ENCODE assay signal across 9 cellular contexts in the genomic region with DNA sequence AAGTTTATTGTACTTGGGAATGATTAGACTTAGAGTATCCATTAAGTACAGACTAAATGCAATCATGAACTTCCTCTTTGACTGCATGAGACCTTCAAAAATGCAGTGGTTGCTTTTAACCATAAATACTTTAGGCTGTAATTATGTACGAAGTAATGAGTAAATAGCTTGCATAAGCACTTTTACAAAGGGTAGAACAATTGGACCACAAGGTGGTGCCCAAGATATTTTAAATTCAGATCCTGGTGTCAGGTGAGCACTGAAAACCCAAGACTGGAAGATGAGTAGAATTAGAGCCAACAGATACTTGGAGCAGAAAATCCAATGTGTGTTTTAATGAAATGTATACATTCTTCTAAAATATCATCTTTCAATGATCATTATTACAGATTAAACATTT. TPM values are rescaled to one million over a fixed set of nuclear protein-coding genes. Genes with fewer than 3 reads are reported as not detected.
A peak's percentile ranks its signal among the peaks of the same experiment; 100 is the strongest.
DNase-seq lines count a peak whose midpoint lies in the region; ATAC-seq, FAIRE-seq and TF ChIP-seq lines count a peak whose summit lies in the region.
"Had no signal": no experiment of that assay in that cellular context is flagged by ENCODE, and none has a peak within 500 bp of the region (broad histone marks: within the 10 kb centered on the region; RNA-seq: fewer than 3 reads in every experiment).

No MANE protein-coding gene starts in this region.

- TF ChIP-seq POLR2A in H54 (IDR thresholded peaks at IDR 0.05; ENCODE audit: low read depth, low read length): no peak

- peak overlapping the region in 1 of 2 donors; percentile 38 for H3K9ac ChIP-seq in liver (ENCODE audit: low read depth in 1 of 2, low read length in 2 of 2)

- H3K9me3 ChIP-seq in CD4-positive, CD25-positive, alpha-beta regulatory T cell (ENCODE audit: control insufficient read depth in 2 of 2, low read length in 2 of 2): no peaks in the 10 kb centered on the region
- H3K9me3 ChIP-seq in liver (ENCODE audit: control insufficient read depth in 4 of 4, low read length in 3 of 4) (no peaks in the 10 kb centered on the region), aorta (ENCODE audit: control insufficient read depth, low read length) (no peaks in the 10 kb centered on the region)

- ATAC-seq in CD4-positive, CD25-positive, alpha-beta regulatory T cell (ENCODE audit: low read depth in 2 of 2): no peak
- no peak for ATAC-seq in aorta (ENCODE audit: low FRiP score)
- ATAC-seq in HG03460 (IDR thresholded peaks at IDR 0.05; ENCODE audit: unreplicated experiment): no peak

- no peak overlapping the region for H3K4me3 ChIP-seq in CD4-positive, CD25-positive, alpha-beta regulatory T cell (ENCODE audit: low read depth, low read length)
- H3K4me3 ChIP-seq in liver (ENCODE audit: low read depth in 1 of 3, low read length in 3 of 3) (no peak overlapping the region), aorta (ENCODE audit: low read length in 2 of 2) (no peak overlapping the region)

- no TSS peak for BruUV-seq in MCF 10A (replicated peaks; lab: Mats Ljungman, UMichigan)

- 5% methylated on average over 1 of the region's 1 CpG for WGBS in liver
- WGBS in aorta, 2 donors: 34 to 35% methylated on average over 1 of the region's 1 CpG

- peak; percentile 85 for TF ChIP-seq CTCF in MCF 10A (IDR thresholded peaks at IDR 0.05; ENCODE audit: unreplicated experiment)
- peak; percentile 71 for TF ChIP-seq CTCF in liver (IDR thresholded peaks at IDR 0.05; ENCODE audit: low read depth, low read length, missing input control)

- peak; percentile 90 for TF ChIP-seq RAD21 in liver (IDR thresholded peaks at IDR 0.05)

- peaks cover 0 to 4% (median under 1%) of the 10 kb centered on the region in 4 donors for H3K4me1 Mint-ChIP-seq in CD4-positive, CD25-positive, alpha-beta regulatory T cell
- peaks cover 18% of the 10 kb centered on the region for H3K4me1 Mint-ChIP-seq in MCF 10A (ENCODE audit: insufficient read depth, unreplicated experiment)

- H3K27ac Mint-ChIP-seq in CD4-positive, CD25-positive, alpha-beta regulatory T cell: peak overlapping the region in 1 of 3 donors; percentile 11
- H3K27ac Mint-ChIP-seq in MCF 10A (ENCODE audit: low read depth, unreplicated experiment): no peak overlapping the region
- H3K27ac Mint-ChIP-seq: stimulated activated naive B cell treated with anti-CD40 and anti-IgM and Interleukin-4, amounts not matched to agents 10 μg/mL and 1 μg/mL and 100 μg/mL, for 72 hours had no signal

- DNase-seq in CD4-positive, CD25-positive, alpha-beta regulatory T cell: peak in 2 of 3 donors; percentile 39 to 65
- DNase-seq in H54 (ENCODE audit: insufficient read length, low spot score): peak; percentile 21
- DNase-seq in NCI-H526 (lab: John Stamatoyannopoulos, UW): peak; percentile 51 to 69
- DNase-seq in MCF 10A (ENCODE audit: unreplicated experiment): peak; percentile 84
- DNase-seq in activated effector memory CD4-positive, alpha-beta T cell treated with Interleukin-2 at 50 U/mL for 16 hours: no peak
- DNase-seq in aorta: no peak
- DNase-seq: stimulated activated naive B cell treated with anti-CD40 and anti-IgM and Interleukin-4, amounts not matched to agents 10 μg/mL and 1 μg/mL and 100 μg/mL, for 72 hours had no signal

- H3K27me3 Mint-ChIP-seq in CD4-positive, CD25-positive, alpha-beta regulatory T cell: peaks cover 33% of the 10 kb centered on the region
- H3K27me3 Mint-ChIP-seq in MCF 10A (ENCODE audit: insufficient read depth, unreplicated experiment): no peaks in the 10 kb centered on the region

- POLR2A ChIA-PET in MCF 10A (lab: Yijun Ruan, JAX): interaction anchor here (0.7 to 4.0 kb wide), 11 partner anchors 147 to 816 kb away, joined by 3 to 24 read pairs (median 4); partner anchors contain the start of gene NUP133

- H3K27ac ChIP-seq in CD4-positive, CD25-positive, alpha-beta regulatory T cell (ENCODE audit: insufficient read depth, low read length, poor library complexity, severe bottlenecking): no peak overlapping the region
- H3K27ac ChIP-seq in liver (ENCODE audit: low read depth in 1 of 2, low read length in 2 of 2): no peak overlapping the region
- H3K27ac ChIP-seq in aorta (ENCODE audit: low read depth in 1 of 2, low read length in 2 of 2): no peak overlapping the region

- intact Hi-C loops in MCF 10A (cut with micrococcal nuclease): loop anchor here (1.0 to 5.0 kb wide), 5 partner anchors 210 to 790 kb away; no protein-coding TSS in a partner anchor
- intact Hi-C loops in aorta (cut with DNase I): no loop called here

- H3K27me3 ChIP-seq in CD4-positive, CD25-positive, alpha-beta regulatory T cell (ENCODE audit: control insufficient read depth, insufficient read depth, low read length): peaks cover 9% of the 10 kb centered on the region
- H3K27me3 ChIP-seq in liver (ENCODE audit: control insufficient read depth in 4 of 4, insufficient read depth in 4 of 4, low read length in 3 of 4): no peaks in the 10 kb centered on the region
- no peaks in the 10 kb centered on the region for H3K27me3 ChIP-seq in aorta (ENCODE audit: control insufficient read depth in 1 of 2, insufficient read depth in 2 of 2, low read length in 1 of 2)

- no peaks in the 10 kb centered on the region for H3K36me3 Mint-ChIP-seq in CD4-positive, CD25-positive, alpha-beta regulatory T cell
- peaks cover 7% of the 10 kb centered on the region for H3K36me3 Mint-ChIP-seq in MCF 10A (ENCODE audit: insufficient read depth, unreplicated experiment)
- H3K36me3 Mint-ChIP-seq: stimulated activated naive B cell treated with anti-CD40 and anti-IgM and Interleukin-4, amounts not matched to agents 10 μg/mL and 1 μg/mL and 100 μg/mL, for 72 hours had no signal

- no peaks in the 10 kb centered on the region for H3K36me3 ChIP-seq in CD4-positive, CD25-positive, alpha-beta regulatory T cell (ENCODE audit: control insufficient read depth, insufficient read depth, low read length)
- no peaks in the 10 kb centered on the region for H3K36me3 ChIP-seq in liver (ENCODE audit: control insufficient read depth in 4 of 4, insufficient read depth in 3 of 4, low read depth in 1 of 4, low read length in 3 of 4)
- H3K36me3 ChIP-seq in aorta (ENCODE audit: control insufficient read depth in 1 of 2, insufficient read depth in 2 of 2, low read length in 1 of 2): no peaks in the 10 kb centered on the region

- no peak for FAIRE-seq in H54 (lab: Jason Lieb, UNC)

- peaks cover 0 to 1% (median 0%) of the 10 kb centered on the region in 7 donors for H3K9me3 Mint-ChIP-seq in CD4-positive, CD25-positive, alpha-beta regulatory T cell
- H3K9me3 Mint-ChIP-seq in MCF 10A (ENCODE audit: unreplicated experiment): no peaks in the 10 kb centered on the region
- H3K9me3 Mint-ChIP-seq: stimulated activated naive B cell treated with anti-CD40 and anti-IgM and Interleukin-4, amounts not matched to agents 10 μg/mL and 1 μg/mL and 100 μg/mL, for 72 hours had no signal

- no peaks in the 10 kb centered on the region for H3K4me1 ChIP-seq in CD4-positive, CD25-positive, alpha-beta regulatory T cell (ENCODE audit: control insufficient read depth, insufficient read depth, low read length, poor library complexity, severe bottlenecking)
- H3K4me1 ChIP-seq in liver (ENCODE audit: control insufficient read depth in 4 of 4, insufficient read depth in 4 of 4, low read length in 3 of 4) (peaks cover 0 to 4% (median 0%) of the 10 kb centered on the region in 4 donors), aorta (ENCODE audit: control insufficient read depth in 1 of 2, insufficient read depth in 2 of 2, low read length in 2 of 2) (no peaks in the 10 kb centered on the region)

- CTCF ChIA-PET in MCF 10A (lab: Yijun Ruan, JAX): interaction anchor here (0.6 to 14.5 kb wide), 30 partner anchors 10 to 792 kb away, joined by 3 to 203 read pairs (median 4); partner anchors contain the start of gene RHOU

- no peak overlapping the region for H3K4me3 Mint-ChIP-seq in CD4-positive, CD25-positive, alpha-beta regulatory T cell
- H3K4me3 Mint-ChIP-seq in MCF 10A (ENCODE audit: unreplicated experiment): no peak overlapping the region
- H3K4me3 Mint-ChIP-seq: stimulated activated naive B cell treated with anti-CD40 and anti-IgM and Interleukin-4, amounts not matched to agents 10 μg/mL and 1 μg/mL and 100 μg/mL, for 72 hours had no signal

TF ChIP-seq in liver, 16 proteins besides CTCF, POLR2A, EP300 and RAD21:
- TF ChIP-seq RXRA (IDR thresholded peaks at IDR 0.05): no peak
- TF ChIP-seq HNF4A (conservative IDR thresholded peaks at IDR 0.05): peak in 1 of 2 donors; percentile 36
- TF ChIP-seq GABPA (IDR thresholded peaks at IDR 0.05 in 1 of 2, conservative IDR thresholded peaks at IDR 0.05 in 1 of 2): no peak
- TF ChIP-seq SP1 (IDR thresholded peaks at IDR 0.05): no peak
- TF ChIP-seq NR2F2 (IDR thresholded peaks at IDR 0.05): no peak
- TF ChIP-seq, protein P1, sequence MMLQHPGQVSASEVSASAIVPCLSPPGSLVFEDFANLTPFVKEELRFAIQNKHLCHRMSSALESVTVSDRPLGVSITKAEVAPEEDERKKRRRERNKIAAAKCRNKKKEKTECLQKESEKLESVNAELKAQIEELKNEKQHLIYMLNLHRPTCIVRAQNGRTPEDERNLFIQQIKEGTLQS (IDR thresholded peaks at IDR 0.05): peak; percentile 8

RNA-seq across cellular contexts. Expression of gene RHOU, which starts 43.4 kb away (rescaled TPM):
- 1.6 TPM for total RNA-seq in CD4-positive, CD25-positive, alpha-beta regulatory T cell
- polyA plus RNA-seq in CD4-positive, CD25-positive, alpha-beta regulatory T cell: under 1 TPM; 0.05 to 0.19 (median 0.12) TPM
- 2.1 and 3.6 TPM in 2 replicates for total RNA-seq in MCF 10A (2022)
- total RNA-seq in liver: 10 to 100 TPM; 11.3 to 12.0 TPM
- polyA plus RNA-seq in liver: 10 to 100 TPM in 1 of 2 donors, 1 to 10 TPM in 1; 6.4 to 11.8 TPM
- 10 to 100 TPM; 30.3 to 32.5 TPM for total RNA-seq in aorta
- polyA plus RNA-seq in aorta: 10 to 100 TPM; 15.4 to 37.3 TPM

Comparison
In these comparisons a context has a peak if more than half of its experiments do, and no peak if none do; other contexts are left out.
1. DNase-seq: peak in CD4-positive, CD25-positive, alpha-beta regulatory T cell (2 of 3), H54 (single experiment), NCI-H526 (2 of 2) and MCF 10A (single experiment); none in activated effector memory CD4-positive, alpha-beta T cell treated with Interleukin-2 at 50 U/mL for 16 hours (single experiment) and aorta (0 of 2).